Comparison of ENCODE assay signal across 1 cellular context in the genomic region with DNA sequence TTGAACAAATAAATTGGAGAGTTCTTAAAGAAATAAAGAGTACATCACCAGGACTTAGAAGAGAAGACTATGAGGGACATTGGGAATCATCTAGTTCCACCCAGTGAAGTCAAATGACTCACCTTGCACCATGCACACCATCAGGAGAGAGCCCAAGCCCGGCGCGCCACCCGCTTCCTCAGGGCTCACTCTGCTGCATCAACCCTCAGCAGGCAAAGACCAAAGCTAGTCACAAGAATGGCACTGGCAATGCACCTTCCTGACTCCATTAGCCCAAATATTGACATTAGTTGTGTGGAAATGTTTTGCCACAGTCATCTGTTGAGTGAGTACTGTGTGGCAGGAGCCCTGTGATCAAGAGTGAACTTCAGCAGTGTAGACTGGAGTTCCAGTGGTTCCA.
TF ChIP-seq lines count a peak whose summit lies in the region.

No MANE protein-coding gene starts in this region.

TF ChIP-seq in HepG2, 621 proteins besides CTCF, POLR2A, EP300 and RAD21:
- TF ChIP-seq RBM22 (optimal IDR thresholded peaks at IDR 0.05; ENCODE audit: low read length), result no peak
- TF ChIP-seq IRF2 (CRISPR knock-in tag; IDR thresholded peaks at IDR 0.05), result no peak
- no peak for TF ChIP-seq JUND (CRISPR knock-in tag; IDR thresholded peaks at IDR 0.05)
- no peak for TF ChIP-seq ZKSCAN5 (CRISPR knock-in tag; IDR thresholded peaks at IDR 0.05)
